ENCODE assay signal across 9 cellular contexts in the genomic region with DNA sequence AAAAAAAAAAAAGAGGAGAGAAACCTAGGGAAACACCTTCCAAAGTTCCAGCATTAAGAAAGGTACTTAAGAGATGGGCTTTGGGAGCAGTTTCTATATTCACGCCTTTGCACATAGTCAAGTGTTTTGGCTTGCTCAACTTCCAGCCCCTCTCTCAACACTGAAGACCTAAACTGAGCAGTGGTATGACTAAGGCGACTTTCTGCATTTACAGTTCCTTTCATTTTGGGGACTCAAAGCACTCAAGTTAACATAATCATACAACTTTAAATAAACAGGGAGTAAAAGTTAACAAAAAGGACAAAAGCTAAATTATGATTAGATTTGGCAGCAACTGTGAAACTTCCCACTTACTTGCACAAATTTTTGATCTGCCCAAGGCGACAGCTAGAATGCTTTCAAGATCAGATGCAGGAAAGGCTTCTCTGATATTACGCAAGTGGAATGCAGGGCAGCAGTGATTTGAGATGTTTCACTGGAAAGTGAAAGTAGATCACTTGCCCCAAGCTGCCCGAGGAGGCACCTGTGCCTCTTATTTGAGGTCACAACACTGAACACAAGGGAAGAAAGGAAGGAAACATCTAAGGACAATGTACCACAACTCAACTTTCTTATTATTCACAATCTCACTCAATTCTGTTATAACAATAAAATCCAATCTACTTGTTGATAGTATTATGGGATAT.
A peak's percentile ranks its signal among the peaks of the same experiment; 100 is the strongest.
DNase-seq lines count a peak whose midpoint lies in the region; ATAC-seq and TF ChIP-seq lines count a peak whose summit lies in the region.
"Had no signal": no experiment of that assay in that cellular context is flagged by ENCODE, and none has a peak within 500 bp of the region (broad histone marks: within the 10 kb centered on the region; RNA-seq: fewer than 3 reads in every experiment).

No MANE protein-coding gene starts in this region.

- H3K36me3 ChIP-seq in neural cell (ENCODE audit: insufficient read depth, low read length) (no peaks in the 10 kb centered on the region), smooth muscle cell (ENCODE audit: low read depth) (no peaks in the 10 kb centered on the region)
- H3K36me3 ChIP-seq: cardiac muscle cell had no signal

- H3K36me3 Mint-ChIP-seq in activated naive CD8-positive, alpha-beta T cell treated with anti-CD3 and anti-CD28 coated beads for 36 hours: no peaks in the 10 kb centered on the region

- H3K4me3 ChIP-seq in neural cell (ENCODE audit: low read length) (no peak overlapping the region), smooth muscle cell (no peak overlapping the region)
- H3K4me3 ChIP-seq: cardiac muscle cell had no signal

- no peaks in the 10 kb centered on the region for H3K79me2 ChIP-seq in neural cell (replicated peaks; ENCODE audit: insufficient read depth, low read length)
- H3K79me2 ChIP-seq in smooth muscle cell (ENCODE audit: low read depth): no peaks in the 10 kb centered on the region

- peaks cover 15% of the 10 kb centered on the region for H3K4me1 Mint-ChIP-seq in activated naive CD8-positive, alpha-beta T cell treated with anti-CD3 and anti-CD28 coated beads for 36 hours

- no peak overlapping the region for H3K27ac Mint-ChIP-seq in activated naive CD8-positive, alpha-beta T cell treated with anti-CD3 and anti-CD28 coated beads for 36 hours

- no peak overlapping the region for H3K4me3 Mint-ChIP-seq in activated naive CD8-positive, alpha-beta T cell treated with anti-CD3 and anti-CD28 coated beads for 36 hours

- TF ChIP-seq RAD21 in neural cell (conservative IDR thresholded peaks at IDR 0.05): no peak

- TF ChIP-seq CTCF in neural cell (IDR thresholded peaks at IDR 0.05; ENCODE audit: poor library complexity, severe bottlenecking): no peak
- no peak for TF ChIP-seq CTCF in smooth muscle cell (IDR thresholded peaks at IDR 0.05; ENCODE audit: borderline replicate concordance, insufficient read depth, poor library complexity, severe bottlenecking)

- in situ Hi-C loops in G401 (cut with HindIII; ENCODE audit: low sequenced_read_pairs): no loop called here

- H3K9me3 ChIP-seq in neural cell (ENCODE audit: low read length) (no peaks in the 10 kb centered on the region), smooth muscle cell (replicated peaks; ENCODE audit: low read depth) (no peaks in the 10 kb centered on the region)

- peak; percentile 60 for DNase-seq in G401 (ENCODE audit: low spot score)
- peak; percentile 22 for DNase-seq in LHCN-M2 (ENCODE audit: low read depth)
- peak; percentile 22 for DNase-seq in activated naive CD8-positive, alpha-beta T cell treated with anti-CD3 and anti-CD28 coated beads for 36 hours
- no peak for DNase-seq in SHP77 treated with DMSO at 0.1 percent for 48 hours (lab: John Stamatoyannopoulos, UW)
- DNase-seq in epidermal melanocyte (ENCODE audit: insufficient read length, low spot score): no peak
- no peak for DNase-seq in smooth muscle cell (lab: John Stamatoyannopoulos, UW; ENCODE audit: unreplicated experiment)

- TF ChIP-seq EP300 in neural cell (conservative IDR thresholded peaks at IDR 0.05; ENCODE audit: poor library complexity, severe bottlenecking): no peak

- H4K20me1 ChIP-seq in neural cell (ENCODE audit: insufficient read depth) (no peaks in the 10 kb centered on the region), smooth muscle cell (ENCODE audit: low read depth) (no peaks in the 10 kb centered on the region)

- ATAC-seq in HG02571 (IDR thresholded peaks at IDR 0.05; ENCODE audit: unreplicated experiment): no peak

- H3K9me3 Mint-ChIP-seq in activated naive CD8-positive, alpha-beta T cell treated with anti-CD3 and anti-CD28 coated beads for 36 hours: no peaks in the 10 kb centered on the region

- H3K9me2 ChIP-seq in neural cell (ENCODE audit: insufficient read depth, low read length): no peaks in the 10 kb centered on the region

- H3F3A ChIP-seq in neural cell (ENCODE audit: insufficient read depth, low read length, poor library complexity, severe bottlenecking) (no peaks in the 10 kb centered on the region), smooth muscle cell (ENCODE audit: low read depth) (no peaks in the 10 kb centered on the region)

- H3K9ac ChIP-seq in neural cell (ENCODE audit: low read length) (no peak overlapping the region), smooth muscle cell (ENCODE audit: low read depth) (no peak overlapping the region)

- H3K27me3 ChIP-seq in neural cell (ENCODE audit: insufficient read depth, low read depth, low read length): no peaks in the 10 kb centered on the region
- H3K27me3 ChIP-seq in smooth muscle cell (ENCODE audit: low read depth): peaks cover 31% of the 10 kb centered on the region

- peaks cover 7% of the 10 kb centered on the region for H3K27me3 Mint-ChIP-seq in activated naive CD8-positive, alpha-beta T cell treated with anti-CD3 and anti-CD28 coated beads for 36 hours

- H2AFZ ChIP-seq in neural cell (ENCODE audit: low read depth, low read length) (no peak overlapping the region), smooth muscle cell (ENCODE audit: low read depth) (no peak overlapping the region)

- H3K4me2 ChIP-seq in neural cell (ENCODE audit: low read length): no peak overlapping the region
- no peak overlapping the region for H3K4me2 ChIP-seq in smooth muscle cell

- 77% methylated on average over 5 of the region's 5 CpGs for WGBS in smooth muscle cell (ENCODE audit: low lambda C conversion rate)

- no peaks in the 10 kb centered on the region for H3K4me1 ChIP-seq in smooth muscle cell (ENCODE audit: low read depth)

- H3K27ac ChIP-seq in neural cell (ENCODE audit: low read length) (peak overlapping the region; percentile 72), smooth muscle cell (ENCODE audit: low read depth) (no peak overlapping the region)
- H3K27ac ChIP-seq: cardiac muscle cell had no signal

TF ChIP-seq in neural cell, 6 proteins besides CTCF, POLR2A, EP300 and RAD21:
- TF ChIP-seq, protein P1, sequence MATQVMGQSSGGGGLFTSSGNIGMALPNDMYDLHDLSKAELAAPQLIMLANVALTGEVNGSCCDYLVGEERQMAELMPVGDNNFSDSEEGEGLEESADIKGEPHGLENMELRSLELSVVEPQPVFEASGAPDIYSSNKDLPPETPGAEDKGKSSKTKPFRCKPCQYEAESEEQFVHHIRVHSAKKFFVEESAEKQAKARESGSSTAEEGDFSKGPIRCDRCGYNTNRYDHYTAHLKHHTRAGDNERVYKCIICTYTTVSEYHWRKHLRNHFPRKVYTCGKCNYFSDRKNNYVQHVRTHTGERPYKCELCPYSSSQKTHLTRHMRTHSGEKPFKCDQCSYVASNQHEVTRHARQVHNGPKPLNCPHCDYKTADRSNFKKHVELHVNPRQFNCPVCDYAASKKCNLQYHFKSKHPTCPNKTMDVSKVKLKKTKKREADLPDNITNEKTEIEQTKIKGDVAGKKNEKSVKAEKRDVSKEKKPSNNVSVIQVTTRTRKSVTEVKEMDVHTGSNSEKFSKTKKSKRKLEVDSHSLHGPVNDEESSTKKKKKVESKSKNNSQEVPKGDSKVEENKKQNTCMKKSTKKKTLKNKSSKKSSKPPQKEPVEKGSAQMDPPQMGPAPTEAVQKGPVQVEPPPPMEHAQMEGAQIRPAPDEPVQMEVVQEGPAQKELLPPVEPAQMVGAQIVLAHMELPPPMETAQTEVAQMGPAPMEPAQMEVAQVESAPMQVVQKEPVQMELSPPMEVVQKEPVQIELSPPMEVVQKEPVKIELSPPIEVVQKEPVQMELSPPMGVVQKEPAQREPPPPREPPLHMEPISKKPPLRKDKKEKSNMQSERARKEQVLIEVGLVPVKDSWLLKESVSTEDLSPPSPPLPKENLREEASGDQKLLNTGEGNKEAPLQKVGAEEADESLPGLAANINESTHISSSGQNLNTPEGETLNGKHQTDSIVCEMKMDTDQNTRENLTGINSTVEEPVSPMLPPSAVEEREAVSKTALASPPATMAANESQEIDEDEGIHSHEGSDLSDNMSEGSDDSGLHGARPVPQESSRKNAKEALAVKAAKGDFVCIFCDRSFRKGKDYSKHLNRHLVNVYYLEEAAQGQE (IDR thresholded peaks at IDR 0.05; ENCODE audit: borderline replicate concordance): no peak
- TF ChIP-seq SMC3 (conservative IDR thresholded peaks at IDR 0.05; ENCODE audit: poor library complexity): no peak
- no peak for TF ChIP-seq MXI1 (conservative IDR thresholded peaks at IDR 0.05; ENCODE audit: poor library complexity, severe bottlenecking)
- no peak for TF ChIP-seq EZH2 (IDR thresholded peaks at IDR 0.05; ENCODE audit: borderline replicate concordance, insufficient read depth, low read length, poor library complexity, severe bottlenecking)
- TF ChIP-seq POLR2AphosphoS5 (IDR thresholded peaks at IDR 0.05): no peak
- TF ChIP-seq TAF1 (IDR thresholded peaks at IDR 0.05; ENCODE audit: low read depth): no peak

Comparison
In these comparisons a context has a peak if more than half of its experiments do, and no peak if none do; other contexts are left out.
1. DNase-seq: peak in G401 (single experiment), LHCN-M2 (single experiment) and activated naive CD8-positive, alpha-beta T cell treated with anti-CD3 and anti-CD28 coated beads for 36 hours (single experiment); none in SHP77 treated with DMSO at 0.1 percent for 48 hours (single experiment), epidermal melanocyte (single experiment) and smooth muscle cell (single experiment).